In the genomic region with DNA sequence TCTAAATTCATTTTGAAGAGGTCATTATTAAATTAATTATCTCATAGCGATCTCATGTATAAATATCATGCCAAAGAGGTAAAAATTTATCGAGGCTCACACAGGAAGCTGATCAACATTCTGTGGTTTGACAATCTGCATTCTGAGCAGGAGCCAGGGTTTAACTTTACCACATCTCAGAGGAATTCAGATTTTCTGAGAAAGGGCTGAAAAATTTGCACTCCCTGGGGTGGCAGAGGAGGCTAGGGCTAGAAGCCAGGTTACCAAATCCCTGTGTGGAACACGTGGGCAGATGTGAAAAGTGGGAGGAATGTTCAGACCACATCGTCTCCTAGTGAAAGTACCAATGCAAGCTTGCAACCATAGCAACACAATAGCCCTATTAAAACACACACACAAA, we compare ENCODE assay signal across 8 cellular contexts.
DNase-seq lines count a peak whose midpoint lies in the region; ATAC-seq and TF ChIP-seq lines count a peak whose summit lies in the region.

No MANE protein-coding gene starts in this region.

- peak; percentile 98 for DNase-seq in AG04449 (ENCODE audit: low read depth, low spot score)
- peak; percentile 100 for DNase-seq in LHCN-M2 (ENCODE audit: low read depth)
- peak; percentile 99 for DNase-seq in astrocyte of the cerebellum (ENCODE audit: low read depth)
- peak in 5 of 10 donors; percentile 21 to 44 (median 31) for DNase-seq in naive thymus-derived CD8-positive, alpha-beta T cell
- DNase-seq in NCI-H82 treated with DMSO at 0.1 percent for 48 hours (lab: John Stamatoyannopoulos, UW; ENCODE audit: unreplicated experiment), result no peak
- no peak for DNase-seq in NCI-H1694 (lab: John Stamatoyannopoulos, UW)
- no peak for DNase-seq in effector CD8-positive, alpha-beta T cell (lab: John Stamatoyannopoulos, UW)

- peak; percentile 82 to 86 for ATAC-seq in naive thymus-derived CD8-positive, alpha-beta T cell
- no peak for ATAC-seq in HG03280 (IDR thresholded peaks at IDR 0.05; ENCODE audit: unreplicated experiment)

- peaks cover 20 to 61% (median 51%) of the 10 kb centered on the region in 4 donors for H3K4me1 Mint-ChIP-seq in naive thymus-derived CD8-positive, alpha-beta T cell

- H3K4me3 Mint-ChIP-seq in naive thymus-derived CD8-positive, alpha-beta T cell, result peak overlapping the region; percentile 31 to 79 (median 66)

- POLR2A ChIA-PET in AG04449 (lab: Yijun Ruan, JAX), result interaction anchor here (0.6 to 2.1 kb wide), 5 partner anchors 8 to 176 kb away, joined by 3 to 4 read pairs (median 3); no protein-coding TSS in a partner anchor
- POLR2A ChIA-PET in naive thymus-derived CD8-positive, alpha-beta T cell (lab: Charles Lee), result interaction anchor here (0.7 to 1.9 kb wide), 2 partner anchors 63 to 270 kb away, joined by 3 to 12 read pairs; no protein-coding TSS in a partner anchor

- no peak overlapping the region for H3K4me3 ChIP-seq in AG04449 (ENCODE audit: low read depth, low read length)
- H3K4me3 ChIP-seq in astrocyte of the cerebellum (ENCODE audit: low read depth, low read length), result no peak overlapping the region

- no peaks in the 10 kb centered on the region for H3K27me3 Mint-ChIP-seq in naive thymus-derived CD8-positive, alpha-beta T cell

- peak overlapping the region in 8 of 10 donors; percentile 7 to 85 (median 80) for H3K27ac Mint-ChIP-seq in naive thymus-derived CD8-positive, alpha-beta T cell

- TF ChIP-seq CTCF in AG04449 (IDR thresholded peaks at IDR 0.05; ENCODE audit: insufficient read depth, low read length, missing control alignments) (no peak), astrocyte of the cerebellum (IDR thresholded peaks at IDR 0.05; ENCODE audit: low read depth, low read length, missing control alignments) (no peak)

- H3K36me3 Mint-ChIP-seq in naive thymus-derived CD8-positive, alpha-beta T cell, result peaks cover 0 to 14% (median 10%) of the 10 kb centered on the region in 3 donors

- peaks cover 9 to 26% (median 14%) of the 10 kb centered on the region in 9 donors for H3K9me3 Mint-ChIP-seq in naive thymus-derived CD8-positive, alpha-beta T cell

- CTCF ChIA-PET in AG04449 (lab: Yijun Ruan, JAX), result interaction anchor here (1.1 to 2.3 kb wide), 5 partner anchors 9 to 350 kb away, joined by 3 to 16 read pairs (median 4); no protein-coding TSS in a partner anchor

- in situ Hi-C loops in astrocyte of the cerebellum (cut with HindIII; ENCODE audit: low sequenced_read_pairs), result loop anchor here (25.0 kb wide), 1 partner anchor 317 kb away; no protein-coding TSS in a partner anchor

Comparison
In these comparisons a context has a peak if more than half of its experiments do, and no peak if none do; other contexts are left out.
1. DNase-seq: peak in AG04449 (single experiment), LHCN-M2 (single experiment) and astrocyte of the cerebellum (single experiment); none in NCI-H82 treated with DMSO at 0.1 percent for 48 hours (single experiment), NCI-H1694 (single experiment) and effector CD8-positive, alpha-beta T cell (single experiment).